Comparison of ENCODE assay signal across 10 cellular contexts in genomic region chr7:100679927-100680588, GRCh38. TPM values are rescaled to one million over a fixed set of nuclear protein-coding genes. Genes with fewer than 3 reads are reported as not detected.
DNase-seq lines count a peak whose midpoint lies in the region; ATAC-seq and TF ChIP-seq lines count a peak whose summit lies in the region.
"Had no signal": no experiment of that assay in that cellular context is flagged by ENCODE, and none has a peak within 500 bp of the region (broad histone marks: within the 10 kb centered on the region; RNA-seq: fewer than 3 reads in every experiment).

No MANE protein-coding gene starts in this region.

- peaks cover 0 to 91% (median 87%) of the 10 kb centered on the region in 6 donors for H3K36me3 ChIP-seq in spleen

- no peak for TF ChIP-seq CTCF in GM20000 (IDR thresholded peaks at IDR 0.05; ENCODE audit: extremely low read depth, missing control alignments)
- TF ChIP-seq CTCF in glutamatergic neuron (IDR thresholded peaks at IDR 0.05; ENCODE audit: partially characterized antibody, unreplicated experiment): no peak
- no peak for TF ChIP-seq CTCF in spleen (IDR thresholded peaks at IDR 0.05 in 8 of 11, conservative IDR thresholded peaks at IDR 0.05 in 3 of 11)

- no peaks in the 10 kb centered on the region for H3K9me3 ChIP-seq in T-helper 17 cell (ENCODE audit: control insufficient read depth, low read length, poor library complexity, severe bottlenecking)
- no peaks in the 10 kb centered on the region for H3K9me3 ChIP-seq in spleen

- WGBS in spleen, 5 donors: 69 to 82% (median 73%) methylated on average over 14 of the region's 14 CpGs

- no peaks in the 10 kb centered on the region for H3K27me3 ChIP-seq in spleen (replicated peaks in 1 of 7)

- peaks cover 7 to 68% (median 41%) of the 10 kb centered on the region in 6 donors for H3K4me1 ChIP-seq in spleen

- H3K4me3 Mint-ChIP-seq in T-helper 17 cell: peak overlapping the region; percentile 43
- no peak overlapping the region for H3K4me3 Mint-ChIP-seq in glutamatergic neuron (ENCODE audit: unreplicated experiment)

- H3K4me1 Mint-ChIP-seq in T-helper 17 cell: peaks cover 31% of the 10 kb centered on the region
- H3K4me1 Mint-ChIP-seq in glutamatergic neuron (ENCODE audit: low read depth, unreplicated experiment): peaks cover 5% of the 10 kb centered on the region

- no peak overlapping the region for H3K4me3 ChIP-seq in spleen

- H3K9me3 Mint-ChIP-seq in glutamatergic neuron (ENCODE audit: unreplicated experiment): peaks cover 10% of the 10 kb centered on the region

- peak overlapping the region; percentile 84 for H3K27ac Mint-ChIP-seq in T-helper 17 cell
- peak overlapping the region; percentile 52 for H3K27ac Mint-ChIP-seq in glutamatergic neuron (ENCODE audit: unreplicated experiment)

- intact Hi-C loops in spleen (cut with DNase I; ENCODE audit: low total_unique reads): loop anchor here (10.0 kb wide), 1 partner anchor 65 kb away; the partner anchor contains the start of gene MOSPD3

- H3K27me3 Mint-ChIP-seq in T-helper 17 cell (no peaks in the 10 kb centered on the region), glutamatergic neuron (ENCODE audit: unreplicated experiment) (peaks cover 12% of the 10 kb centered on the region)

- H3K27ac ChIP-seq in spleen: peak overlapping the region in 6 of 8 donors; percentile 18 to 100 (median 63)

- H3K36me3 Mint-ChIP-seq in T-helper 17 cell (ENCODE audit: low read depth) (peaks cover 2% of the 10 kb centered on the region), glutamatergic neuron (ENCODE audit: unreplicated experiment) (peaks cover 4% of the 10 kb centered on the region)

- ATAC-seq in T-helper 17 cell: no peak
- no peak for ATAC-seq in HG02759 (IDR thresholded peaks at IDR 0.05; ENCODE audit: unreplicated experiment)
- ATAC-seq in HG03108 (IDR thresholded peaks at IDR 0.05; ENCODE audit: unreplicated experiment): no peak

- peak; percentile 24 for DNase-seq in GM20000 (ENCODE audit: low spot score)
- no peak for DNase-seq in T-helper 17 cell
- no peak for DNase-seq in glutamatergic neuron
- DNase-seq in spleen: no peak
- no peak for DNase-seq in stimulated activated CD8-positive, alpha-beta memory T cell treated with anti-CD3 and anti-CD28 coated beads, Interleukin-4, amount 100 ng/mL, for 48 hours
- DNase-seq in T1000 (lab: John Stamatoyannopoulos, UW): no peak
- DNase-seq: occipital lobe had no signal

- TF ChIP-seq POLR2A in spleen (IDR thresholded peaks at IDR 0.05): no peak

RNA-seq across cellular contexts. Expression of gene GNB2, which starts 6.5 kb away (rescaled TPM):
- total RNA-seq in T-helper 17 cell (100 to 1,000 TPM; 140 to 161 TPM), glutamatergic neuron (ENCODE audit: unreplicated experiment) (275 TPM), spleen (100 to 1,000 TPM; 207 to 342 (median 270) TPM)
- polyA plus RNA-seq in spleen: 100 to 1,000 TPM; 104 to 195 (median 121) TPM

RNA-seq across cellular contexts. Expression of gene GIGYF1, which starts 14.0 kb away (rescaled TPM):
- total RNA-seq in T-helper 17 cell: 10 to 100 TPM; 70.3 to 71.5 TPM
- 79.6 TPM for total RNA-seq in glutamatergic neuron (ENCODE audit: unreplicated experiment)
- total RNA-seq in spleen: 100 to 1,000 TPM in 1 of 7 donors, 10 to 100 TPM in 6; 35.3 to 102 (median 71.5) TPM
- polyA plus RNA-seq in spleen: 10 to 100 TPM; 15.4 to 56.2 (median 36.0) TPM

RNA-seq across cellular contexts. Expression of gene ACTL6B, which starts 23.8 kb away (rescaled TPM):
- total RNA-seq in T-helper 17 cell (not detected), glutamatergic neuron (ENCODE audit: unreplicated experiment) (95.2 TPM), spleen (not detected)
- not detected for polyA plus RNA-seq in spleen
- total RNA-seq: T-helper 2 cell treated with Interferon-gamma antibody and Interleukin-4, amounts not matched to agents 100 ng/mL and 5 ng/mL, for 36 hours had no signal

RNA-seq across cellular contexts. Expression of gene POP7, which starts 25.9 kb away (rescaled TPM):
- total RNA-seq in T-helper 17 cell (10 to 100 TPM; 10.1 to 12.4 TPM), glutamatergic neuron (ENCODE audit: unreplicated experiment) (35.8 TPM), spleen (10 to 100 TPM; 14.9 to 22.8 (median 17.2) TPM)
- 10 to 100 TPM; 30.6 to 39.1 (median 38.2) TPM for polyA plus RNA-seq in spleen

RNA-seq across cellular contexts. Expression of gene TFR2, which starts 38.7 kb away (rescaled TPM):
- total RNA-seq in T-helper 17 cell (1 to 10 TPM; 4.5 to 6.1 TPM), glutamatergic neuron (ENCODE audit: unreplicated experiment) (5.1 TPM), spleen (1 to 10 TPM; 1.9 to 6.6 (median 2.4) TPM)
- 1 to 10 TPM; 1.7 to 1.9 (median 1.8) TPM for polyA plus RNA-seq in spleen

Comparison
In these comparisons a context has a peak if more than half of its experiments do, and no peak if none do; other contexts are left out.
1. RNA of gene ACTL6B, which starts 23.8 kb away (total RNA-seq): 95.2 TPM in glutamatergic neuron (single experiment); not detected in T-helper 17 cell and not detected in spleen; every median in the first group is over 10 times any median in the second.